Comparison of ENCODE assay signal across 8 cellular contexts in genomic region chr2:217993817-217994459, GRCh38. TPM values are rescaled to one million over a fixed set of nuclear protein-coding genes. Genes with fewer than 3 reads are reported as not detected.
DNase-seq lines count a peak whose midpoint lies in the region; ATAC-seq, FAIRE-seq and TF ChIP-seq lines count a peak whose summit lies in the region.

No MANE protein-coding gene starts in this region.

- peaks cover 28% of the 10 kb centered on the region for H4K20me1 ChIP-seq in astrocyte (ENCODE audit: insufficient read depth, low read length)

- H3K9ac ChIP-seq in astrocyte (ENCODE audit: low read length) (peak overlapping the region; percentile 76), kidney (ENCODE audit: low read length in 2 of 2) (no peak overlapping the region)

- peak; percentile 61 for TF ChIP-seq CTCF in astrocyte (IDR thresholded peaks at IDR 0.05; ENCODE audit: insufficient read depth, low read depth, low read length)
- TF ChIP-seq CTCF in kidney (IDR thresholded peaks at IDR 0.05; ENCODE audit: borderline replicate concordance, extremely low read depth, insufficient read depth) = peak; percentile 63

- FAIRE-seq in astrocyte (lab: Jason Lieb, UNC) (no peak), kidney (lab: Jason Lieb, UNC) (no peak)

- H3K9me3 ChIP-seq in astrocyte (ENCODE audit: insufficient read depth, low read depth, low read length) (no peaks in the 10 kb centered on the region), kidney (ENCODE audit: control insufficient read depth in 1 of 2, low read length in 2 of 2) (no peaks in the 10 kb centered on the region)

- H3K9me3 Mint-ChIP-seq in T-cell (no peaks in the 10 kb centered on the region), astrocyte (ENCODE audit: unreplicated experiment) (no peaks in the 10 kb centered on the region)

- CTCF ChIA-PET in T-cell (lab: Charles Lee) = interaction anchor here (0.6 to 1.1 kb wide), 5 partner anchors 13 to 1301 kb away, joined by 3 to 9 read pairs (median 3); no protein-coding TSS in a partner anchor

- ATAC-seq in HG03342 (IDR thresholded peaks at IDR 0.05; ENCODE audit: unreplicated experiment) = peak; percentile 46
- peak in 2 of 4 experiments; percentile 48 to 50 for ATAC-seq in T-cell (replicated peaks in 1 of 4)

- intact Hi-C loops in kidney (cut with DNase I) = loop anchor here (5.0 to 10.0 kb wide), 2 partner anchors 99 to 207 kb away; no protein-coding TSS in a partner anchor

- no peaks in the 10 kb centered on the region for H3K27me3 ChIP-seq in astrocyte (ENCODE audit: insufficient read depth, low read length)

- no peak overlapping the region for H2AFZ ChIP-seq in astrocyte (ENCODE audit: low read depth, low read length)

- H3K27me3 Mint-ChIP-seq in T-cell = peaks cover 13 to 28% of the 10 kb centered on the region in 2 donors
- H3K27me3 Mint-ChIP-seq in astrocyte (ENCODE audit: low read depth, unreplicated experiment) = no peaks in the 10 kb centered on the region

- POLR2A ChIA-PET in T-cell (lab: Charles Lee) = interaction anchor here in 1 of 2 donors (0.6 kb wide), 1 partner anchor 107 kb away, joined by 3 read pairs; no protein-coding TSS in a partner anchor

- peak; percentile 22 for DNase-seq in COR-L47 (lab: John Stamatoyannopoulos, UW)
- peak in 27 of 34 experiments; percentile 6 to 55 (median 39) for DNase-seq in T-cell
- DNase-seq in astrocyte (ENCODE audit: low read depth) = no peak
- DNase-seq in kidney = peak; percentile 76
- peak; percentile 52 for DNase-seq in stimulated activated CD4-positive, alpha-beta T cell treated with anti-CD3 and anti-CD28 coated beads, Interleukin-4, amount 100 ng/mL, for 24 hours
- DNase-seq in A172 (ENCODE audit: low spot score) = no peak
- no peak for DNase-seq in NCI-H226

- H3K4me3 Mint-ChIP-seq in T-cell = no peak overlapping the region
- H3K4me3 Mint-ChIP-seq in astrocyte (ENCODE audit: unreplicated experiment) = peak overlapping the region; percentile 25

- H3K36me3 ChIP-seq in astrocyte (ENCODE audit: insufficient read depth, low read length) (no peaks in the 10 kb centered on the region), kidney (ENCODE audit: control insufficient read depth in 1 of 2, insufficient read depth in 2 of 2, low read length in 2 of 2) (no peaks in the 10 kb centered on the region)

- peak overlapping the region; percentile 55 for H3K4me2 ChIP-seq in astrocyte (ENCODE audit: low read length)

- H3K4me3 ChIP-seq in astrocyte (ENCODE audit: insufficient read depth, low read depth, low read length) (no peak overlapping the region), kidney (ENCODE audit: low read length in 2 of 2) (no peak overlapping the region)

- H3K36me3 Mint-ChIP-seq in T-cell (no peaks in the 10 kb centered on the region), astrocyte (ENCODE audit: low read depth, unreplicated experiment) (peaks cover 20% of the 10 kb centered on the region)

- H3K4me1 ChIP-seq in astrocyte (ENCODE audit: insufficient read depth, low read length) (peaks cover 47% of the 10 kb centered on the region), kidney (ENCODE audit: control insufficient read depth in 1 of 2, insufficient read depth in 1 of 2, low read depth in 1 of 2, low read length in 2 of 2) (peaks cover 6 to 15% of the 10 kb centered on the region in 2 donors)

- H3K4me1 Mint-ChIP-seq in T-cell (peaks cover 0 to 4% (median 1%) of the 10 kb centered on the region in 3 donors), astrocyte (ENCODE audit: low read depth, unreplicated experiment) (peaks cover 51% of the 10 kb centered on the region)

- H3K27ac ChIP-seq in astrocyte (ENCODE audit: low read depth, low read length) = peak overlapping the region; percentile 91
- no peak overlapping the region for H3K27ac ChIP-seq in kidney (ENCODE audit: low read depth in 2 of 2, low read length in 2 of 2)

- H3K79me2 ChIP-seq in astrocyte (ENCODE audit: insufficient read depth, low read length) = peaks cover 63% of the 10 kb centered on the region

- H3K27ac Mint-ChIP-seq in T-cell (no peak overlapping the region), astrocyte (ENCODE audit: unreplicated experiment) (peak overlapping the region; percentile 95)

RNA-seq across cellular contexts. Expression of gene TNS1, which starts 8.9 kb away (rescaled TPM):
- total RNA-seq in T-cell (1 to 10 TPM in 3 of 5 donors, under 1 TPM in 2; 0.28 to 2.1 (median 1.3) TPM), astrocyte (219 and 264 TPM in 2 replicates), kidney (471 TPM)
- polyA plus RNA-seq in kidney (ENCODE audit: insufficient read depth, low read depth, low replicate concordance) = 44.8 TPM
- 1.6 and 1.7 TPM in 2 replicates for total RNA-seq in A172 (2014; rRNA removed; shearing (Covaris generic))

Comparison
In these comparisons a context has a peak if more than half of its experiments do, and no peak if none do; other contexts are left out.
1. DNase-seq: peak in COR-L47 (single experiment), T-cell (27 of 34), kidney (single experiment) and stimulated activated CD4-positive, alpha-beta T cell treated with anti-CD3 and anti-CD28 coated beads, Interleukin-4, amount 100 ng/mL, for 24 hours (single experiment); none in astrocyte (single experiment), A172 (single experiment) and NCI-H226 (single experiment).
2. RNA of gene TNS1, which starts 8.9 kb away (total RNA-seq): 471 TPM in kidney (single experiment) and 219 to 264 TPM in astrocyte; 1.6 to 1.7 TPM in A172 and 0.28 to 2.1 TPM in T-cell; every median in the first group is over 10 times any median in the second.